ENCODE assay signal across 2 cellular contexts in genomic region chr2:190333395-190333794, GRCh38.
A peak's percentile ranks its signal among the peaks of the same experiment; 100 is the strongest.
TF ChIP-seq lines count a peak whose summit lies in the region.

No MANE protein-coding gene starts in this region.

TF ChIP-seq in HCT116, 20 proteins besides CTCF, POLR2A, EP300 and RAD21:
- TF ChIP-seq EGR1 (IDR thresholded peaks at IDR 0.05; ENCODE audit: low read depth) (no peak), POLR2AphosphoS5 (IDR thresholded peaks at IDR 0.05; ENCODE audit: low read depth, low read length) (no peak), CBX3 (IDR thresholded peaks at IDR 0.05; ENCODE audit: low read depth) (no peak), FOSL1 (IDR thresholded peaks at IDR 0.05; ENCODE audit: low read depth) (no peak), ZBTB33 (IDR thresholded peaks at IDR 0.05; ENCODE audit: extremely low read depth, insufficient replicate concordance, low read length) (no peak), EZH2 (IDR thresholded peaks at IDR 0.05) (no peak), ZFX (IDR thresholded peaks at IDR 0.05) (no peak)

TF ChIP-seq in H1, 55 proteins besides CTCF, POLR2A, EP300 and RAD21:
- TF ChIP-seq MAFK (IDR thresholded peaks at IDR 0.05; ENCODE audit: low read depth, low read length): 0 out of 2 replicates have a peak, but pooled peaks have one; percentile 11
- TF ChIP-seq SP1 (IDR thresholded peaks at IDR 0.05; ENCODE audit: low read depth, low read length): no peak
- TF ChIP-seq SAP30 (IDR thresholded peaks at IDR 0.05; ENCODE audit: insufficient read depth, insufficient replicate concordance, low read length): no peak
- no peak for TF ChIP-seq POU5F1 (IDR thresholded peaks at IDR 0.05; ENCODE audit: low read depth, low read length)
- TF ChIP-seq GABPA (IDR thresholded peaks at IDR 0.05; ENCODE audit: borderline replicate concordance, insufficient read depth, low read length): no peak
- no peak for TF ChIP-seq BACH1 (IDR thresholded peaks at IDR 0.05; ENCODE audit: low read length)
- no peak for TF ChIP-seq HDAC2 (IDR thresholded peaks at IDR 0.05; ENCODE audit: borderline replicate concordance in 1 of 2, low read depth in 2 of 2, low read length in 2 of 2)
